Comparison of ENCODE assay signal across 8 cellular contexts in the genomic region with DNA sequence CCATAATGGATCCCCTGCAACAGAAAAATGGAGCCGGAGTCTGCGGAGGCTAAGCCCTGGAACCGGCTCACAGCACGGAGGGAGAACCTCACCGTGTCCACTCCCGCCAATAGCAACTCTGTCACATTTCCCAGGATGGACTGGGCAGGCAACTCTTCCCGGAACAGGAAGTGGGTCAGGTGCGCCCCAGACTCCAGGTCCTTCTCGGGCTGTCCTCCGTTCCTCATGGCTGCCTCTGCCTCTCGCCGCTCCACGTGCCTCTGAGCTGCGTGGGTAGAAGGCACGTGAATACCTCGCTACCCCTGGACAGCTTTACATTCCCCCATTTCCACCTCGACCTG. TPM values are rescaled to one million over a fixed set of nuclear protein-coding genes. Genes with fewer than 3 reads are reported as not detected.
DNase-seq lines count a peak whose midpoint lies in the region; ATAC-seq, FAIRE-seq and TF ChIP-seq lines count a peak whose summit lies in the region.

No MANE protein-coding gene starts in this region.

- peak overlapping the region; percentile 87 for H4K91ac ChIP-seq in H1 (replicated peaks; ENCODE audit: insufficient read length, low read length)

- no peak overlapping the region for H2BK120ac ChIP-seq in H1 (replicated peaks; ENCODE audit: low read depth, low read length)

- H3K56ac ChIP-seq in H1 (replicated peaks; ENCODE audit: insufficient read length, low read depth, low read length), result no peak overlapping the region

- H3K4me1 ChIP-seq in H1 (replicated peaks in 1 of 4; ENCODE audit: control insufficient read depth in 3 of 4, insufficient read depth in 4 of 4, low read length in 3 of 4), result peaks cover 13 to 22% (median 19%) of the 10 kb centered on the region in 4 experiments
- H3K4me1 ChIP-seq in psoas muscle, result peaks cover 18% of the 10 kb centered on the region

- 0 out of 2 replicates have a peak overlapping the region, but pooled peaks have one; percentile 36 for H4K8ac ChIP-seq in H1 (ENCODE audit: extremely low read depth, insufficient read depth, low read length)

- WGBS in H1 (ENCODE audit: extremely low coverage in 1 of 2, insufficient coverage in 1 of 2, insufficient read length in 1 of 2, insufficient replicate concordance in 2 of 2, low coverage in 1 of 2, low lambda C conversion rate in 2 of 2, missing lambda C conversion rate in 1 of 2), 2 experiments, result 17% methylated on average over 17 of the region's 17 CpGs; no CpG with 5 or more reads in 1 of the 2 experiments
- 19 to 21% (median 20%) methylated on average over 15 to 17 of the region's 17 CpGs for WGBS in psoas muscle, 3 donors

- H3K79me1 ChIP-seq in H1 (ENCODE audit: low read depth, low read length), result no peaks in the 10 kb centered on the region

- H2BK15ac ChIP-seq in H1 (ENCODE audit: low read length), result peak overlapping the region; percentile 98; the same call in 1 of the 2 replicates

- H2BK12ac ChIP-seq in H1 (ENCODE audit: low read depth, low read length), result peak overlapping the region; percentile 89; the same call in 1 of the 2 replicates

- H2AFZ ChIP-seq in H1 (ENCODE audit: low read length), result peak overlapping the region; percentile 91

- TF ChIP-seq RAD21 in H1 (IDR thresholded peaks at IDR 0.05 in 1 of 2, conservative IDR thresholded peaks at IDR 0.05 in 1 of 2; ENCODE audit: low read depth in 2 of 2, low read length in 2 of 2), result no peak

- ATAC-seq in psoas muscle, result no peak
- no peak for ATAC-seq in GM21390 (IDR thresholded peaks at IDR 0.05; ENCODE audit: unreplicated experiment)

- H3K14ac ChIP-seq in H1 (ENCODE audit: insufficient read length), result no peak overlapping the region

- TF ChIP-seq EP300 in H1 (IDR thresholded peaks at IDR 0.05; ENCODE audit: borderline replicate concordance in 1 of 2, low read depth in 2 of 2, low read length in 2 of 2), result no peak

- H3K9me3 ChIP-seq in H1 (ENCODE audit: insufficient read depth in 2 of 2, low read depth in 1 of 2, low read length in 1 of 2), result no peaks in the 10 kb centered on the region
- H3K9me3 ChIP-seq in psoas muscle, result no peaks in the 10 kb centered on the region

- H2BK5ac ChIP-seq in H1 (ENCODE audit: low read depth, low read length), result no peak overlapping the region

- H3K4ac ChIP-seq in H1 (replicated peaks; ENCODE audit: insufficient read length, low read depth, low read length), result peak overlapping the region; percentile 61

- peak overlapping the region in 3 of 4 experiments; percentile 26 to 33 (median 30); a peak in 2 of 7 replicates for H3K9ac ChIP-seq in H1 (replicated peaks in 1 of 4; ENCODE audit: extremely low read depth in 1 of 4, low read depth in 3 of 4, low read length in 3 of 4)

- no peaks in the 10 kb centered on the region for H3K79me2 ChIP-seq in H1 (ENCODE audit: control insufficient read depth in 1 of 2, insufficient read depth in 2 of 2, low read length in 2 of 2)

- POLR2A ChIA-PET in H1 (lab: Charles Lee; ENCODE audit: partially characterized antibody), result interaction anchor here (0.7 to 5.3 kb wide), 14 partner anchors 8 to 80 kb away, joined by 3 to 35 read pairs (median 4); a partner anchor contains a TSS

- H3K27ac ChIP-seq in H1 (ENCODE audit: low read depth, low read length), result no peak overlapping the region
- H3K27ac ChIP-seq in psoas muscle, result no peak overlapping the region

- peak overlapping the region; percentile 85; the same call in 1 of the 2 replicates for H3K18ac ChIP-seq in H1 (ENCODE audit: extremely low read depth, low read length)

- peaks cover 0 to 9% of the 10 kb centered on the region in 2 experiments for H4K20me1 ChIP-seq in H1 (replicated peaks in 1 of 2; ENCODE audit: control insufficient read depth in 1 of 2, insufficient read depth in 2 of 2, low read length in 2 of 2)

- no peak for FAIRE-seq in H1 (lab: Jason Lieb, UNC)

- H3K4me3 ChIP-seq in H1 (ENCODE audit: extremely low read depth in 1 of 4, insufficient read depth in 2 of 4, low read depth in 3 of 4, low read length in 4 of 4) (peak overlapping the region; percentile 39 to 66 (median 64)), psoas muscle (peak overlapping the region; percentile 51)

- H3K27me3 ChIP-seq in H1 (replicated peaks in 1 of 4; ENCODE audit: control insufficient read depth in 3 of 4, extremely low read depth in 1 of 4, insufficient read depth in 3 of 4, low read length in 3 of 4) (peaks cover 22 to 39% (median 37%) of the 10 kb centered on the region in 4 experiments), psoas muscle (ENCODE audit: insufficient read depth in 3 of 3, low read length in 2 of 3) (peaks cover 0 to 54% (median 29%) of the 10 kb centered on the region in 3 donors)

- H3K23ac ChIP-seq in H1 (ENCODE audit: insufficient read length), result no peak overlapping the region

- peak in 1 of 2 experiments; percentile 25; a peak in 2 of 3 replicates for TF ChIP-seq POLR2A in H1 (IDR thresholded peaks at IDR 0.05; ENCODE audit: control extremely low read depth in 1 of 2, low read depth in 2 of 2, low read length in 2 of 2)

- no peak overlapping the region for H4K5ac ChIP-seq in H1 (ENCODE audit: insufficient read length, low read depth, low read length)

- intact Hi-C loops in psoas muscle (cut with DNase I), result no loop called here

- CTCF ChIA-PET in H1 (lab: Charles Lee; ENCODE audit: partially characterized antibody), result interaction anchor here (0.9 to 1.6 kb wide), 6 partner anchors 8 to 181 kb away, joined by 3 to 15 read pairs (median 4); no protein-coding TSS in a partner anchor

- peaks cover 23% of the 10 kb centered on the region for H3K23me2 ChIP-seq in H1 (ENCODE audit: low read depth, low read length)

- no peak for TF ChIP-seq CTCF in H1 (IDR thresholded peaks at IDR 0.05; ENCODE audit: control extremely low read depth in 1 of 3, insufficient read depth in 1 of 3, low read depth in 1 of 3, low read length in 3 of 3)
- no peak for TF ChIP-seq CTCF in psoas muscle (IDR thresholded peaks at IDR 0.05)

- DNase-seq in DMS153 (lab: John Stamatoyannopoulos, UW), result peak; percentile 26
- no peak for DNase-seq in DMS153 treated with DMSO at 0.1 percent for 48 hours (lab: John Stamatoyannopoulos, UW; ENCODE audit: unreplicated experiment)
- DNase-seq in NCI-H146 treated with DMSO at 0.1 percent for 48 hours (lab: John Stamatoyannopoulos, UW; ENCODE audit: unreplicated experiment), result peak; percentile 31
- peak in 1 of 2 experiments; percentile 51 for DNase-seq in H1 (ENCODE audit: low read depth in 1 of 2, low spot score in 2 of 2)
- no peak for DNase-seq in psoas muscle
- DNase-seq in hypothalamus (lab: John Stamatoyannopoulos, UW), result no peak
- DNase-seq in HPDE6-E6E7 (ENCODE audit: extremely low spot score), result no peak

- H3K4me2 ChIP-seq in H1 (ENCODE audit: insufficient read depth in 1 of 2, low read depth in 2 of 2, low read length in 2 of 2), result peak overlapping the region; percentile 87 to 96

- 0 out of 2 replicates have a peak overlapping the region, but pooled peaks have one; percentile 8 for H2AK5ac ChIP-seq in H1 (ENCODE audit: low read depth, low read length)

- H2BK20ac ChIP-seq in H1 (ENCODE audit: low read length), result no peak overlapping the region

- H3K36me3 ChIP-seq in H1 (ENCODE audit: control insufficient read depth in 2 of 4, insufficient read depth in 4 of 4, low read length in 3 of 4) (peaks cover 11 to 12% (median 12%) of the 10 kb centered on the region in 4 experiments; a peak in 7 of 8 replicates), psoas muscle (ENCODE audit: insufficient read depth in 1 of 2, low read depth in 1 of 2) (peaks cover 3 to 20% of the 10 kb centered on the region in 2 donors)

RNA-seq across cellular contexts. Expression of a gene that starts 2.2 kb away (rescaled TPM):
- total RNA-seq in H1 (2021; fragmentation: NEBNext Ultra II Directional; extraction: Animal tissue kit (Norgen Biotek cat#: 25700)), result 2.3 and 3.3 TPM in 2 replicates
- polyA plus RNA-seq in H1 (2011; rRNA removed), result 2.6 and 2.9 TPM in 2 replicates
- 2.5 TPM for polyA plus RNA-seq in H1 (2011; cell fraction: cytosol; rRNA removed)
- polyA plus RNA-seq in H1 (2011; cell fraction: nucleus; rRNA removed), result 6.3 TPM
- polyA plus RNA-seq in H1 (2012, experiment 1 of 2), result 1.9 to 2.5 TPM (median 2.3 TPM) in 4 replicates
- 1.9 TPM for polyA plus RNA-seq in H1 (2012, experiment 2 of 2)
- 1.4 TPM for polyA plus RNA-seq in H1 (2013, experiment 1 of 2)
- polyA plus RNA-seq in H1 (2013, experiment 2 of 2), result 1.2 TPM
- 2.0 and 2.1 TPM in 2 replicates for polyA minus RNA-seq in H1 (2011; rRNA and poly(A)+ RNA removed)
- polyA minus RNA-seq in H1 (2011; cell fraction: cytosol; rRNA and poly(A)+ RNA removed), result 4.8 TPM
- 4.4 TPM for polyA minus RNA-seq in H1 (2011; cell fraction: nucleus; rRNA and poly(A)+ RNA removed)
- total RNA-seq in psoas muscle, result under 1 TPM in 3 of 4 donors, not detected in 1; 0.42 to 0.54 (median 0.50) TPM
- polyA plus RNA-seq in psoas muscle, result under 1 TPM in 2 of 3 donors, not detected in 1; 0.06 to 0.10 TPM

RNA-seq across cellular contexts. Expression of a gene that starts 7.3 kb away (rescaled TPM):
- 41.9 and 46.0 TPM in 2 replicates for total RNA-seq in H1 (2021; fragmentation: NEBNext Ultra II Directional; extraction: Animal tissue kit (Norgen Biotek cat#: 25700))
- 37.9 and 40.5 TPM in 2 replicates for polyA plus RNA-seq in H1 (2011; rRNA removed)
- polyA plus RNA-seq in H1 (2011; cell fraction: cytosol; rRNA removed), result 40.3 TPM
- polyA plus RNA-seq in H1 (2011; cell fraction: nucleus; rRNA removed), result 64.0 TPM
- polyA plus RNA-seq in H1 (2012, experiment 1 of 2), result 43.4 to 54.7 TPM (median 44.5 TPM) in 4 replicates
- 25.7 TPM for polyA plus RNA-seq in H1 (2012, experiment 2 of 2)
- 21.5 TPM for polyA plus RNA-seq in H1 (2013, experiment 1 of 2)
- polyA plus RNA-seq in H1 (2013, experiment 2 of 2), result 20.7 TPM
- 43.2 and 49.7 TPM in 2 replicates for polyA minus RNA-seq in H1 (2011; rRNA and poly(A)+ RNA removed)
- polyA minus RNA-seq in H1 (2011; cell fraction: cytosol; rRNA and poly(A)+ RNA removed), result 20.9 TPM
- 42.7 TPM for polyA minus RNA-seq in H1 (2011; cell fraction: nucleus; rRNA and poly(A)+ RNA removed)
- 10 to 100 TPM; 24.3 to 56.5 (median 30.4) TPM for total RNA-seq in psoas muscle
- 10 to 100 TPM; 18.8 to 80.9 (median 19.0) TPM for polyA plus RNA-seq in psoas muscle

RNA-seq across cellular contexts. Expression of a gene that starts 7.8 kb away (rescaled TPM):
- total RNA-seq in H1 (2021; fragmentation: NEBNext Ultra II Directional; extraction: Animal tissue kit (Norgen Biotek cat#: 25700)), result 3.1 and 3.8 TPM in 2 replicates
- polyA plus RNA-seq in H1 (2011; rRNA removed) (3.6 and 4.4 TPM in 2 replicates), psoas muscle (1 to 10 TPM in 1 of 3 donors, under 1 TPM in 2; 0.62 to 2.0 (median 0.66) TPM)
- polyA plus RNA-seq in H1 (2011; cell fraction: cytosol; rRNA removed), result 4.2 TPM
- 3.5 TPM for polyA plus RNA-seq in H1 (2011; cell fraction: nucleus; rRNA removed)
- 3.3 to 5.1 TPM (median 4.8 TPM) in 4 replicates for polyA plus RNA-seq in H1 (2012, experiment 1 of 2)
- polyA plus RNA-seq in H1 (2012, experiment 2 of 2), result 1.9 TPM
- 2.0 TPM for polyA plus RNA-seq in H1 (2013, experiment 1 of 2)
- polyA plus RNA-seq in H1 (2013, experiment 2 of 2), result 1.8 TPM
- 4.0 and 6.4 TPM in 2 replicates for polyA minus RNA-seq in H1 (2011; rRNA and poly(A)+ RNA removed)
- polyA minus RNA-seq in H1 (2011; cell fraction: cytosol; rRNA and poly(A)+ RNA removed), result 3.2 TPM
- polyA minus RNA-seq in H1 (2011; cell fraction: nucleus; rRNA and poly(A)+ RNA removed), result 5.9 TPM
- total RNA-seq in psoas muscle, result 1 to 10 TPM in 3 of 4 donors, under 1 TPM in 1; 0.89 to 1.9 (median 1.4) TPM

RNA-seq across cellular contexts. Expression of a gene that starts 9.7 kb away (rescaled TPM):
- total RNA-seq in H1 (2021; fragmentation: NEBNext Ultra II Directional; extraction: Animal tissue kit (Norgen Biotek cat#: 25700)), result 6.1 and 6.4 TPM in 2 replicates
- 6.6 and 7.8 TPM in 2 replicates for polyA plus RNA-seq in H1 (2011; rRNA removed)
- 7.0 TPM for polyA plus RNA-seq in H1 (2011; cell fraction: cytosol; rRNA removed)
- polyA plus RNA-seq in H1 (2011; cell fraction: nucleus; rRNA removed), result 13.3 TPM
- polyA plus RNA-seq in H1 (2012, experiment 1 of 2), result 4.7 to 8.7 TPM (median 8.1 TPM) in 4 replicates
- 8.9 TPM for polyA plus RNA-seq in H1 (2012, experiment 2 of 2)
- polyA plus RNA-seq in H1 (2013, experiment 1 of 2), result 4.9 TPM
- 4.5 TPM for polyA plus RNA-seq in H1 (2013, experiment 2 of 2)
- 5.9 and 6.2 TPM in 2 replicates for polyA minus RNA-seq in H1 (2011; rRNA and poly(A)+ RNA removed)
- 3.5 TPM for polyA minus RNA-seq in H1 (2011; cell fraction: cytosol; rRNA and poly(A)+ RNA removed)
- polyA minus RNA-seq in H1 (2011; cell fraction: nucleus; rRNA and poly(A)+ RNA removed), result 4.1 TPM
- total RNA-seq in psoas muscle, result 1 to 10 TPM; 7.8 to 9.4 (median 8.8) TPM
- 1 to 10 TPM; 5.7 to 8.8 (median 7.2) TPM for polyA plus RNA-seq in psoas muscle

RNA-seq across cellular contexts. Expression of a gene that starts 12.5 kb away (rescaled TPM):
- total RNA-seq in H1 (2021; fragmentation: NEBNext Ultra II Directional; extraction: Animal tissue kit (Norgen Biotek cat#: 25700)), result 174 and 180 TPM in 2 replicates
- polyA plus RNA-seq in H1 (2011; rRNA removed) (311 and 368 TPM in 2 replicates), psoas muscle (100 to 1,000 TPM in 1 of 3 donors, 10 to 100 TPM in 2; 52.8 to 105 (median 56.6) TPM)
- 368 TPM for polyA plus RNA-seq in H1 (2011; cell fraction: cytosol; rRNA removed)
- polyA plus RNA-seq in H1 (2011; cell fraction: nucleus; rRNA removed), result 288 TPM
- 210 to 260 TPM (median 226 TPM) in 4 replicates for polyA plus RNA-seq in H1 (2012, experiment 1 of 2)
- polyA plus RNA-seq in H1 (2012, experiment 2 of 2), result 272 TPM
- 111 TPM for polyA plus RNA-seq in H1 (2013, experiment 1 of 2)
- 105 TPM for polyA plus RNA-seq in H1 (2013, experiment 2 of 2)
- 218 and 329 TPM in 2 replicates for polyA minus RNA-seq in H1 (2011; rRNA and poly(A)+ RNA removed)
- 110 TPM for polyA minus RNA-seq in H1 (2011; cell fraction: cytosol; rRNA and poly(A)+ RNA removed)
- 99.0 TPM for polyA minus RNA-seq in H1 (2011; cell fraction: nucleus; rRNA and poly(A)+ RNA removed)
- total RNA-seq in psoas muscle, result 10 to 100 TPM; 38.0 to 74.1 (median 53.6) TPM

Comparison
In these comparisons a context has a peak if more than half of its experiments do, and no peak if none do; other contexts are left out.
1. DNase-seq: peak in DMS153 (single experiment) and NCI-H146 treated with DMSO at 0.1 percent for 48 hours (single experiment); none in DMS153 treated with DMSO at 0.1 percent for 48 hours (single experiment), psoas muscle (0 of 2), hypothalamus (0 of 51) and HPDE6-E6E7 (single experiment).